In genomic region chrX:8364369-8365141, GRCh38 we compare ENCODE assay signal across 7 cellular contexts.
DNase-seq lines count a peak whose midpoint lies in the region; ATAC-seq and TF ChIP-seq lines count a peak whose summit lies in the region.

No MANE protein-coding gene starts in this region.

- POLR2A ChIA-PET in naive thymus-derived CD8-positive, alpha-beta T cell (lab: Charles Lee) = no interaction called here

- no peaks in the 10 kb centered on the region for H3K36me3 Mint-ChIP-seq in neural crest cell (ENCODE audit: low read depth)
- H3K36me3 Mint-ChIP-seq in naive thymus-derived CD8-positive, alpha-beta T cell = peaks cover 0 to 5% (median 0%) of the 10 kb centered on the region in 3 donors

- DNase-seq in NCI-H2196 treated with DMSO at 0.1 percent for 48 hours (lab: John Stamatoyannopoulos, UW; ENCODE audit: unreplicated experiment) (peak; percentile 27), astrocyte of the spinal cord (ENCODE audit: low read depth, low spot score) (no peak), neural crest cell (ENCODE audit: low read depth, low spot score) (peak; percentile 31)
- DNase-seq in naive thymus-derived CD8-positive, alpha-beta T cell = no peak

- H3K4me3 Mint-ChIP-seq in neural crest cell = no peak overlapping the region
- H3K4me3 Mint-ChIP-seq in naive thymus-derived CD8-positive, alpha-beta T cell = no peak overlapping the region

- H3K9me3 Mint-ChIP-seq in neural crest cell = no peaks in the 10 kb centered on the region
- H3K9me3 Mint-ChIP-seq in naive thymus-derived CD8-positive, alpha-beta T cell = peaks cover 0 to 28% (median 0%) of the 10 kb centered on the region in 9 donors

- H3K27ac Mint-ChIP-seq in neural crest cell (ENCODE audit: unreplicated experiment) = no peak overlapping the region
- no peak overlapping the region for H3K27ac Mint-ChIP-seq in naive thymus-derived CD8-positive, alpha-beta T cell

- H3K4me3 ChIP-seq in astrocyte of the spinal cord (ENCODE audit: low read depth, low read length) = no peak overlapping the region

- no peaks in the 10 kb centered on the region for H3K27me3 Mint-ChIP-seq in neural crest cell (ENCODE audit: low read depth)
- no peaks in the 10 kb centered on the region for H3K27me3 Mint-ChIP-seq in naive thymus-derived CD8-positive, alpha-beta T cell

- ATAC-seq in HG02623 (IDR thresholded peaks at IDR 0.05; ENCODE audit: unreplicated experiment) (peak; percentile 45), GM18498 (IDR thresholded peaks at IDR 0.05; ENCODE audit: unreplicated experiment) (no peak), HG02852 (IDR thresholded peaks at IDR 0.05; ENCODE audit: unreplicated experiment) (no peak)
- no peak for ATAC-seq in naive thymus-derived CD8-positive, alpha-beta T cell

- in situ Hi-C loops in astrocyte of the spinal cord (cut with HindIII; ENCODE audit: low sequenced_read_pairs) = no loop called here

- H3K4me1 Mint-ChIP-seq in neural crest cell = peaks cover 11% of the 10 kb centered on the region
- H3K4me1 Mint-ChIP-seq in naive thymus-derived CD8-positive, alpha-beta T cell = no peaks in the 10 kb centered on the region

- TF ChIP-seq CTCF in astrocyte of the spinal cord (IDR thresholded peaks at IDR 0.05; ENCODE audit: low read depth, low read length) (peak; percentile 39), neural crest cell (conservative IDR thresholded peaks at IDR 0.05) (peak; percentile 63)

Comparison
In these comparisons a context has a peak if more than half of its experiments do, and no peak if none do; other contexts are left out.
1. DNase-seq: peak in NCI-H2196 treated with DMSO at 0.1 percent for 48 hours (single experiment) and neural crest cell (single experiment); none in astrocyte of the spinal cord (single experiment) and naive thymus-derived CD8-positive, alpha-beta T cell (0 of 10).